In genomic region chr20:3785240-3786125, GRCh38 we compare ENCODE assay signal across 6 cellular contexts. TPM values are rescaled to one million over a fixed set of nuclear protein-coding genes. Genes with fewer than 3 reads are reported as not detected.
DNase-seq lines count a peak whose midpoint lies in the region; ATAC-seq and TF ChIP-seq lines count a peak whose summit lies in the region.

No MANE protein-coding gene starts in this region.

- H3K4me3 ChIP-seq in left lung = peak overlapping the region; percentile 69 to 73

- ATAC-seq in left lung (peak; percentile 2), HG03045 (IDR thresholded peaks at IDR 0.05; ENCODE audit: unreplicated experiment) (no peak)

- H3K36me3 ChIP-seq in left lung = peaks cover 0 to 11% of the 10 kb centered on the region in 2 donors

- H3K4me1 ChIP-seq in left lung = peaks cover 29 to 78% of the 10 kb centered on the region in 2 donors

- intact Hi-C loops in left lung (cut with DNase I) = no loop called here

- H3K27ac ChIP-seq in VCaP (peak overlapping the region; percentile 66), left lung (peak overlapping the region; percentile 79 to 82)

- peak; percentile 70 for DNase-seq in COLO668 (lab: John Stamatoyannopoulos, UW; ENCODE audit: unreplicated experiment)
- DNase-seq in left lung = peak in 1 of 2 donors; percentile 80
- no peak for DNase-seq in RPMI8226
- DNase-seq in midbrain (lab: John Stamatoyannopoulos, UW) = no peak

- H3K27me3 ChIP-seq in left lung = no peaks in the 10 kb centered on the region

- TF ChIP-seq CTCF in VCaP (conservative IDR thresholded peaks at IDR 0.05) (no peak), left lung (IDR thresholded peaks at IDR 0.05) (no peak)

- no peaks in the 10 kb centered on the region for H3K9me3 ChIP-seq in left lung

RNA-seq across cellular contexts. Expression of gene CENPB, which starts 1.1 kb away (rescaled TPM):
- 10 to 100 TPM; 78.5 to 94.5 TPM for total RNA-seq in left lung

RNA-seq across cellular contexts. Expression of gene SPEF1, which starts 4.2 kb away (rescaled TPM):
- 1 to 10 TPM in 1 of 2 donors, under 1 TPM in 1; 0.26 to 2.8 TPM for total RNA-seq in left lung

RNA-seq across cellular contexts. Expression of gene CDC25B, which starts 10.6 kb away (rescaled TPM):
- total RNA-seq in left lung = 100 to 1,000 TPM; 111 to 121 TPM

RNA-seq across cellular contexts. Expression of gene ADISSP, which starts 17.9 kb away (rescaled TPM):
- total RNA-seq in left lung = 10 to 100 TPM; 19.4 to 35.6 TPM

RNA-seq across cellular contexts. Expression of gene AP5S1, which starts 34.9 kb away (rescaled TPM):
- 10 to 100 TPM; 12.7 to 13.6 TPM for total RNA-seq in left lung
